16 cellular contexts compared by ENCODE assay signal in the genomic region with DNA sequence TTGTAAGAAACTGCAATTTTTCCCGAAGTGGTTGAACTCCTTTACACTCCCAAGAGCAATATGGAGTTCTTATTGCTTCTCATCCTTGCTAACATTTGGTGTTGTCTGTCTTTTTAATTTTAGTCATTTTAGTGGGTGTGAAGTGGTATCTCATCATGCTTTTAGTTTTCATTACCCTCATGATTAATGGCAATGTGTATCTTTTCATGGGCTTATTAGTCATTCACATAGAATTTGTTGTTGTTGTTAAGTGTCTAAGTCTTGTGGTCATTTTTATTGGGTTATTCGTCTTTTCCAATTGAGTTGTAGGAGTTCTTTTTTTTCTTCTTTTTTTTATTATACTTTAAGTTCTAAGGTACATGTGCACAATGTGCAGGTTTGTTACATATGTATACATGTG.
"Had no signal": no experiment of that assay in that cellular context is flagged by ENCODE, and none has a peak within 500 bp of the region (broad histone marks: within the 10 kb centered on the region; RNA-seq: fewer than 3 reads in every experiment).

No MANE protein-coding gene starts in this region.

- H3K36me3 ChIP-seq: heart left ventricle, spleen, tibial artery, upper lobe of right lung, vagina had no signal

- H3K9me3 ChIP-seq: heart left ventricle, mucosa of descending colon, spleen, tibial artery, upper lobe of right lung, vagina had no signal

- H3K27ac ChIP-seq: heart left ventricle, spleen, tibial artery, upper lobe of right lung, vagina had no signal

- H3K4me3 ChIP-seq: heart left ventricle, mucosa of descending colon, spleen, tibial artery, upper lobe of right lung, vagina had no signal

- H3K27me3 ChIP-seq: heart left ventricle, spleen, tibial artery, upper lobe of right lung, vagina had no signal

- DNase-seq: cerebellar nuclear complex; dermis blood vessel endothelial cell; erythroblast; heart left ventricle; hippocampal formation; kidney glomerular epithelial cell; mucosa of descending colon; naive thymus-derived CD8-positive, alpha-beta T cell; posterior cingulate gyrus; spleen; stimulated activated CD4-positive, alpha-beta T cell treated with anti-CD3 and anti-CD28 coated beads, Interleukin-15, amount 100 ng/mL, for 24 hours; stimulated activated CD4-positive, alpha-beta T cell treated with anti-CD3 and anti-CD28 coated beads, Interleukin-1b, Interleukin-23, amount 100 ng/mL, for 48 hours; stimulated activated CD4-positive, alpha-beta T cell treated with anti-CD3 and anti-CD28 coated beads, Interleukin-4, amount 100 ng/mL, for 24 hours; tibial artery; upper lobe of right lung had no signal

- H3K4me1 ChIP-seq: heart left ventricle, tibial artery, upper lobe of right lung, vagina had no signal
